In genomic region chr22:38218661-38219331, GRCh38 we compare ENCODE assay signal across 8 cellular contexts. TPM values are rescaled to one million over a fixed set of nuclear protein-coding genes. Genes with fewer than 3 reads are reported as not detected.
DNase-seq lines count a peak whose midpoint lies in the region; ATAC-seq lines count a peak whose summit lies in the region.

No MANE protein-coding gene starts in this region.

- no peak for ATAC-seq in GM18907 (IDR thresholded peaks at IDR 0.05; ENCODE audit: unreplicated experiment)

- peak; percentile 89 for DNase-seq in AG08395 (ENCODE audit: low spot score)
- peak; percentile 80 for DNase-seq in LHCN-M2 (ENCODE audit: low read depth)
- DNase-seq in brain pericyte (ENCODE audit: low read depth, low spot score) = peak; percentile 69
- peak; percentile 97 for DNase-seq in islet precursor cell
- peak; percentile 48 for DNase-seq in stimulated activated CD4-positive, alpha-beta T cell treated with anti-CD3 and anti-CD28 coated beads, Interleukin-1b, Interleukin-23, amount 100 ng/mL, for 48 hours
- DNase-seq in HUDEP-2 (lab: John Stamatoyannopoulos, UW; ENCODE audit: unreplicated experiment in 76 of 76) = no peak
- no peak for DNase-seq in NCI-H446 treated with DMSO at 0.1 percent for 48 hours (lab: John Stamatoyannopoulos, UW)

RNA-seq across cellular contexts. Expression of gene MAFF, which starts 17.0 kb away (rescaled TPM):
- 29.3 and 31.7 TPM in 2 replicates for total RNA-seq in LHCN-M2 (2014; rRNA removed)
- 14.2 TPM for polyA plus RNA-seq in LHCN-M2 (2012)

RNA-seq across cellular contexts. Expression of gene PLA2G6, which starts 37.2 kb away (rescaled TPM):
- 6.1 and 13.3 TPM in 2 replicates for total RNA-seq in LHCN-M2 (2014; rRNA removed)
- 3.7 TPM for polyA plus RNA-seq in LHCN-M2 (2012)

RNA-seq across cellular contexts. Expression of gene TMEM184B, which starts 54.0 kb away (rescaled TPM):
- total RNA-seq in LHCN-M2 (2014; rRNA removed) = 61.3 and 70.6 TPM in 2 replicates
- polyA plus RNA-seq in LHCN-M2 (2012) = 57.6 TPM

Comparison
In these comparisons a context has a peak if more than half of its experiments do, and no peak if none do; other contexts are left out.
1. DNase-seq: peak in AG08395 (single experiment), LHCN-M2 (single experiment), brain pericyte (single experiment), islet precursor cell (single experiment) and stimulated activated CD4-positive, alpha-beta T cell treated with anti-CD3 and anti-CD28 coated beads, Interleukin-1b, Interleukin-23, amount 100 ng/mL, for 48 hours (single experiment); none in HUDEP-2 (0 of 76) and NCI-H446 treated with DMSO at 0.1 percent for 48 hours (single experiment).